In the genomic region with DNA sequence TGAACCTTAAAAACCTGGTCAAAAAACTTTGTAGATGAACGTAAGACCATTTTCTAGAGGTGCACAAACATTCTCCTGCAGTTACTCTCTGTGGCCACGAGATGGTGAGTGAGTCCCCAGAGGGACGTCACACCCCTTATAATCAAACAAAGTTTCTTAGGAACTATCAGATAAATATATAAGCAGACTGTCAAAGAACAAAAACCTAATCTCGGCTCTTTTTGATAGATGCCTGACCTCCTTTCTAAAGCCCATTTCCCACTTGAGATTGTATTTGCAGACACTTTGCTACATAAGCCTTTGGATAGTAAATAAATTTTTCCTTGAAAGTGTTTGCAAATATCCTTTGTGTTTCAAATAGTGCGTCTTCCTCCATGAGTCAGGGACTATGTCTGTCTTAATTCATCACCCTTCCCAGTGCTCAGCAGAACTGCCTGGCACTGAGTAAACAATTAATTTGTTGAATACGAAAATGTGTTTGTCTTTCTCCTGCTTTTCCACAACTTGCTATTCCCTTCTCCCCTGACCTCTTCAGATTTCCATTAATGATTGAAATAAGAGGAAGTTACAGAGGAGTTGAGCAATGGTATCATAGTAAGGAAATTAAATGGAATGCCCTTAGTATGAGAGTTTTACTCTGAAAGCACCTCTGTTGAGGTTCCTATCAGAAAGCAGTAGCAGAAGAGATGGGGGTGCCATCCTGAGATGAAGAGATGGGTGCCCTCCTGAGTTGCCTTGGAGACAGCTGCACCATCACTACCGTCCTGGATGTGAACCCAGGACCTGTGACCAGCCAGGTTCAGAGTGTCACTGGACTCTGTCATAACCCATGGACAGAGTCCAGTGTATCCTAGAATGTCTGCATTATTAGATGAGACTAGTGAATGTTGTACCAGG, we compare ENCODE assay signal across 8 cellular contexts. TPM values are rescaled to one million over a fixed set of nuclear protein-coding genes. Genes with fewer than 3 reads are reported as not detected.
DNase-seq lines count a peak whose midpoint lies in the region; ATAC-seq, FAIRE-seq and TF ChIP-seq lines count a peak whose summit lies in the region.

No MANE protein-coding gene starts in this region.

- peak; percentile 94 for FAIRE-seq in islet of Langerhans (lab: Jason Lieb, UNC)

- no peak overlapping the region for H3K4me3 ChIP-seq in cardiac fibroblast (replicated peaks in 1 of 2; ENCODE audit: low read depth in 2 of 2, low read length in 2 of 2)

- peak; percentile 90 for TF ChIP-seq CTCF in cardiac fibroblast (IDR thresholded peaks at IDR 0.05; ENCODE audit: low read depth, low read length)

- ATAC-seq in GM19043 (IDR thresholded peaks at IDR 0.05; ENCODE audit: low read depth, unreplicated experiment) (peak; percentile 74), HG03025 (IDR thresholded peaks at IDR 0.05; ENCODE audit: low FRiP score, unreplicated experiment) (no peak)

- DNase-seq in D341Med (ENCODE audit: low spot score) (peak; percentile 61), HT-29 (ENCODE audit: low spot score) (peak; percentile 79), RPMI8226 (peak; percentile 51), cardiac fibroblast (ENCODE audit: low read depth in 2 of 2) (peak; percentile 74 to 81), superior temporal gyrus (ENCODE audit: extremely low spot score) (peak; percentile 73)

RNA-seq across cellular contexts. Expression of gene RAVER2, which starts 57.8 kb away (rescaled TPM):
- 12.3 and 12.7 TPM in 2 replicates for total RNA-seq in HT-29 (2014; rRNA removed; shearing (Covaris generic))
